2 cellular contexts compared by ENCODE assay signal in the genomic region with DNA sequence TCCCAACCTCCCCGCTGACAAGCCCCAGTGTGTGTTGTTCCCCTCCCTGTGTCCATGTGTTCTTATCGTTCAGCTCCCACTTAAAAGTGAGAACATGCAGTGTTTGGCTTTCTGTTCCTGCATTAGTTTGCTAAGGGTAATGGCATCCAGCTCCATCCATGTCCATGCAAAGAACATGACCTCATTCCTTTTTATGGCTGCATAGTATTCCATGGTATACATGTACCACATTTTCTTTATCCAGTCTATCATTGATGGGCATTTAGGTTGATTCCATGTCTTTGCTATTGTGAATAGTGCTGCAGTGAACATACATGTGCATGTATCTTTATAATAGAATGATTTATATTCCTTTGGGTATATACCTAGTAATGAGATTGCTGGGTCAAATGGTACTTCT.
ATAC-seq and TF ChIP-seq lines count a peak whose summit lies in the region.
"Not testable (repeated sequence)": the region's sequence is repeated elsewhere in the genome, so short reads cannot be mapped to it uniquely, and the experiment has no call there.

No MANE protein-coding gene starts in this region.

- not testable (repeated sequence) for H3K36me3 ChIP-seq in HEK293 (ENCODE audit: control insufficient read depth in 2 of 2, insufficient read depth in 1 of 2, low read length in 2 of 2)

- not testable (repeated sequence) for ATAC-seq in SK-N-SH treated with all-trans-retinoic acid at 6 μM for 48 hours

- not testable (repeated sequence) for TF ChIP-seq CTCF in HEK293 (tag by site-specific recombination; IDR thresholded peaks at IDR 0.05)

- not testable (repeated sequence) for H3K4me1 ChIP-seq in HEK293 (ENCODE audit: control insufficient read depth, insufficient read depth, low read length)

- CTCF ChIA-PET in HEK293 (lab: Yijun Ruan, JAX): interaction anchor here (0.6 to 1.3 kb wide), 5 partner anchors 9 to 1281 kb away, joined by 3 to 5 read pairs (median 3); no protein-coding TSS in a partner anchor

- not testable (repeated sequence) for H3K4me3 ChIP-seq in HEK293 (ENCODE audit: low read depth, low read length)

- H3K9me3 ChIP-seq in HEK293 (ENCODE audit: control insufficient read depth, insufficient read depth, low read depth, low read length): not testable (repeated sequence)

- not testable (repeated sequence) for H3K27ac ChIP-seq in HEK293 (ENCODE audit: extremely low read depth, low read depth, low read length)

- POLR2A ChIA-PET in HEK293 (lab: Yijun Ruan, JAX): not testable (repeated sequence)

TF ChIP-seq in HEK293, 187 proteins besides CTCF, POLR2A, EP300 and RAD21:
- TF ChIP-seq ZSCAN5A (tag by site-specific recombination; IDR thresholded peaks at IDR 0.05) (0 out of 2 replicates have a peak, but pooled peaks have one; percentile 45), ZNF280D (tag by site-specific recombination; IDR thresholded peaks at IDR 0.05) (0 out of 2 replicates have a peak, but pooled peaks have one; percentile 72), ATF2 (tag by site-specific recombination; IDR thresholded peaks at IDR 0.05; ENCODE audit: low read depth) (peak; percentile 24; the same call in 1 of the 2 replicates), ZNF16 (tag by site-specific recombination; IDR thresholded peaks at IDR 0.05; ENCODE audit: low read depth) (peak; percentile 12; the same call in 1 of the 2 replicates), ZNF580 (tag by site-specific recombination; IDR thresholded peaks at IDR 0.05) (peak; percentile 66; the same call in 1 of the 2 replicates), ZNF146 (tag by site-specific recombination; IDR thresholded peaks at IDR 0.05) (peak; percentile 99)

TF ChIP-seq in SK-N-SH treated with all-trans-retinoic acid at 6 μM for 48 hours, 23 proteins besides CTCF, POLR2A, EP300 and RAD21:
- TF ChIP-seq ZNF8 (CRISPR knock-in tag; IDR thresholded peaks at IDR 0.05): peak; percentile 60
